Comparison of ENCODE assay signal across 14 cellular contexts in genomic region chr19:1119475-1120217, GRCh38. TPM values are rescaled to one million over a fixed set of nuclear protein-coding genes. Genes with fewer than 3 reads are reported as not detected.
DNase-seq lines count a peak whose midpoint lies in the region; ATAC-seq and TF ChIP-seq lines count a peak whose summit lies in the region.
"Had no signal": no experiment of that assay in that cellular context is flagged by ENCODE, and none has a peak within 500 bp of the region (broad histone marks: within the 10 kb centered on the region; RNA-seq: fewer than 3 reads in every experiment).

No MANE protein-coding gene starts in this region.

- H2BK12ac ChIP-seq in neuronal stem cell (ENCODE audit: low read length) = no peak overlapping the region
- no peak overlapping the region for H2BK12ac ChIP-seq in H9 (ENCODE audit: insufficient read length, low read depth, low read length)

- peak overlapping the region; percentile 46 for H2AK5ac ChIP-seq in neuronal stem cell (ENCODE audit: low read depth, low read length)
- H2AK5ac ChIP-seq in H9 (ENCODE audit: insufficient read length, low read length) = no peak overlapping the region

- ATAC-seq in left cardiac atrium = no peak
- ATAC-seq in heart left ventricle = no peak
- ATAC-seq in RWPE2 (ENCODE audit: low read depth) = no peak
- no peak for ATAC-seq in HG03108 (IDR thresholded peaks at IDR 0.05; ENCODE audit: unreplicated experiment)
- ATAC-seq: GM12878, HCT116 had no signal

- peak overlapping the region; percentile 57 for H3K18ac ChIP-seq in neuronal stem cell (ENCODE audit: low read length)
- no peak overlapping the region for H3K18ac ChIP-seq in H9 (ENCODE audit: insufficient read length, low read depth, low read length)

- 94 to 95% (median 94%) methylated on average over 35 to 50 of the region's 50 CpGs for WGBS in heart left ventricle, 4 donors
- WGBS in neuronal stem cell (ENCODE audit: extremely low coverage in 2 of 2, insufficient read length in 2 of 2, insufficient replicate concordance in 1 of 2), 2 donors = no CpG with 5 or more reads among the region's 50 CpGs
- no CpG with 5 or more reads among the region's 50 CpGs for WGBS in H9 (ENCODE audit: extremely low coverage, insufficient read length, low lambda C conversion rate)

- H3K4me1 Mint-ChIP-seq in H9 = peaks cover 2 to 7% of the 10 kb centered on the region in 2 experiments; a peak in 3 of 4 replicates
- H3K4me1 Mint-ChIP-seq: B cell; CD4-positive, alpha-beta memory T cell; IgD-negative memory B cell had no signal

- H3K9me3 Mint-ChIP-seq in H9 = no peaks in the 10 kb centered on the region; a peak in 1 of 5 replicates
- H3K9me3 Mint-ChIP-seq: CD4-positive, alpha-beta memory T cell; IgD-negative memory B cell had no signal

- no peaks in the 10 kb centered on the region for H4K20me1 ChIP-seq in H9 (ENCODE audit: control insufficient read depth, insufficient read depth, insufficient read length)

- no peak overlapping the region for H2BK15ac ChIP-seq in neuronal stem cell (ENCODE audit: low read length)
- H2BK15ac ChIP-seq in H9 (ENCODE audit: low read depth, low read length) = no peak overlapping the region

- no peak for TF ChIP-seq POLR2A in heart left ventricle (IDR thresholded peaks at IDR 0.05)

- peaks cover 14 to 42% (median 24%) of the 10 kb centered on the region in 3 experiments; a peak in 6 of 7 replicates for H3K36me3 Mint-ChIP-seq in H9 (ENCODE audit: insufficient read depth in 1 of 3, low read depth in 3 of 3)

- DNase-seq in left cardiac atrium (peak; percentile 25), heart left ventricle (no peak), RWPE2 (ENCODE audit: low spot score) (peak; percentile 63), neuronal stem cell (ENCODE audit: low spot score) (no peak), Kasumi-1 (lab: John Stamatoyannopoulos, UW) (no peak), H9 (no peak)
- DNase-seq: CD4-positive, alpha-beta memory T cell; DMS79 had no signal

- H4K91ac ChIP-seq in neuronal stem cell (ENCODE audit: low read depth, low read length, poor library complexity) (no peak overlapping the region), H9 (ENCODE audit: insufficient read length, low read depth, low read length) (no peak overlapping the region)

- H3K4me3 Mint-ChIP-seq in H9 = no peak overlapping the region
- H3K4me3 Mint-ChIP-seq: B cell; CD4-positive, alpha-beta memory T cell; IgD-negative memory B cell had no signal

- H2AFZ ChIP-seq in neuronal stem cell (ENCODE audit: low read length) (no peak overlapping the region), H9 (ENCODE audit: low read length) (no peak overlapping the region)

- H3K27me3 ChIP-seq in heart left ventricle (no peaks in the 10 kb centered on the region), RWPE2 (ENCODE audit: insufficient read depth, poor library complexity, severe bottlenecking) (no peaks in the 10 kb centered on the region), neuronal stem cell (ENCODE audit: control insufficient read depth in 3 of 3, insufficient read depth in 3 of 3, low read depth in 1 of 3, low read length in 3 of 3) (no peaks in the 10 kb centered on the region), H9 (ENCODE audit: insufficient read depth, low read length) (no peaks in the 10 kb centered on the region)

- H3K36me3 ChIP-seq in heart left ventricle (peaks cover 4 to 100% (median 94%) of the 10 kb centered on the region in 9 donors), RWPE2 (ENCODE audit: low read depth) (peaks cover 91% of the 10 kb centered on the region), neuronal stem cell (replicated peaks in 1 of 2; ENCODE audit: control insufficient read depth in 2 of 2, insufficient read depth in 2 of 2, low read length in 2 of 2) (peaks cover 22 to 83% of the 10 kb centered on the region in 2 donors)

- H3K23me2 ChIP-seq in H9 (ENCODE audit: insufficient read length, low read depth, low read length, poor library complexity, severe bottlenecking) = no peaks in the 10 kb centered on the region

- H2BK5ac ChIP-seq in neuronal stem cell (ENCODE audit: low read length) (no peak overlapping the region), H9 (ENCODE audit: insufficient read length, low read length) (no peak overlapping the region)

- H2BK20ac ChIP-seq in H9 (ENCODE audit: low read depth, low read length, poor library complexity, severe bottlenecking) = no peak overlapping the region

- H3K9me3 ChIP-seq in heart left ventricle (no peaks in the 10 kb centered on the region), RWPE2 (ENCODE audit: severe bottlenecking) (no peaks in the 10 kb centered on the region), neuronal stem cell (replicated peaks in 1 of 2; ENCODE audit: control insufficient read depth in 2 of 2, insufficient read depth in 1 of 2, low read depth in 1 of 2, low read length in 2 of 2) (no peaks in the 10 kb centered on the region), H9 (ENCODE audit: control insufficient read depth, low read depth, low read length) (no peaks in the 10 kb centered on the region)

- H3K4me1 ChIP-seq in heart left ventricle (peaks cover 0 to 1% (median 0%) of the 10 kb centered on the region in 12 donors), RWPE2 (ENCODE audit: insufficient read depth, poor library complexity, severe bottlenecking) (no peaks in the 10 kb centered on the region), neuronal stem cell (ENCODE audit: control insufficient read depth in 2 of 2, insufficient read depth in 1 of 2, low read depth in 1 of 2, low read length in 2 of 2) (no peaks in the 10 kb centered on the region), H9 (ENCODE audit: insufficient read depth, low read length) (no peaks in the 10 kb centered on the region)

- H3K56ac ChIP-seq in H9 (ENCODE audit: insufficient read length, low read depth, low read length) = no peak overlapping the region

- H2BK120ac ChIP-seq in neuronal stem cell (ENCODE audit: low read depth, low read length) = no peak overlapping the region
- no peak overlapping the region for H2BK120ac ChIP-seq in H9 (ENCODE audit: low read depth, low read length, poor library complexity, severe bottlenecking)

- TF ChIP-seq CTCF in heart left ventricle (IDR thresholded peaks at IDR 0.05) (no peak), RWPE2 (IDR thresholded peaks at IDR 0.05; ENCODE audit: poor library complexity, severe bottlenecking) (no peak), H9 (conservative IDR thresholded peaks at IDR 0.05) (no peak)

- H3K27me3 Mint-ChIP-seq in H9 (ENCODE audit: low read depth) = no peaks in the 10 kb centered on the region
- H3K27me3 Mint-ChIP-seq: B cell; CD4-positive, alpha-beta memory T cell; IgD-negative memory B cell had no signal

- H3K23ac ChIP-seq in neuronal stem cell (ENCODE audit: low read depth, low read length, poor library complexity) (no peak overlapping the region), H9 (ENCODE audit: insufficient read length, low read depth, low read length) (no peak overlapping the region)

- H3K27ac Mint-ChIP-seq in H9 = no peak overlapping the region
- H3K27ac Mint-ChIP-seq: IgD-negative memory B cell had no signal

- intact Hi-C loops in left cardiac atrium (cut with DNase I) (loop anchor here (5.0 kb wide), 2 partner anchors 63 to 73 kb away; no protein-coding TSS in a partner anchor), heart left ventricle (cut with DNase I) (loop anchor here in 1 of 10 donors (5.0 kb wide), 1 partner anchor 53 kb away; the partner anchor contains the start of gene SBNO2)

- no peaks in the 10 kb centered on the region for H3K79me2 ChIP-seq in H9 (ENCODE audit: insufficient read depth, low read length)

- H3K4ac ChIP-seq in neuronal stem cell (ENCODE audit: low read length) (no peak overlapping the region), H9 (ENCODE audit: low read depth, low read length) (no peak overlapping the region)

- no peak overlapping the region for H3K27ac ChIP-seq in heart left ventricle
- no peak overlapping the region for H3K27ac ChIP-seq in RWPE2 (ENCODE audit: poor library complexity, severe bottlenecking)
- no peak overlapping the region for H3K27ac ChIP-seq in neuronal stem cell (replicated peaks; ENCODE audit: low read length)
- no peak overlapping the region for H3K27ac ChIP-seq in H9 (ENCODE audit: insufficient read length, low read depth, low read length)
- H3K27ac ChIP-seq: C4-2B had no signal

- H3T11ph ChIP-seq in H9 (ENCODE audit: low read length) = no peak overlapping the region

- peak overlapping the region; percentile 82 for H3K14ac ChIP-seq in neuronal stem cell (ENCODE audit: low read length)
- H3K14ac ChIP-seq in H9 (ENCODE audit: insufficient read depth, low read length) = no peak overlapping the region

- H4K8ac ChIP-seq in neuronal stem cell (ENCODE audit: low read depth, low read length) (no peak overlapping the region), H9 (replicated peaks; ENCODE audit: insufficient read length, low read depth, low read length) (no peak overlapping the region)

- no peak overlapping the region for H3K9ac ChIP-seq in neuronal stem cell (ENCODE audit: low read depth, low read length, poor library complexity)
- no peak overlapping the region for H3K9ac ChIP-seq in H9 (ENCODE audit: extremely low read depth, insufficient read length, low read length)

- H3K4me2 ChIP-seq in neuronal stem cell (ENCODE audit: insufficient read depth, low read length, poor library complexity, severe bottlenecking) = no peak overlapping the region
- H3K4me2 ChIP-seq in H9 (ENCODE audit: insufficient read depth, insufficient read length, low read length) = no peak overlapping the region

- H3K79me1 ChIP-seq in neuronal stem cell (ENCODE audit: low read depth, low read length) (peaks cover 4% of the 10 kb centered on the region), H9 (ENCODE audit: insufficient read depth, low read depth, low read length, poor library complexity, severe bottlenecking) (no peaks in the 10 kb centered on the region)

- H3K4me3 ChIP-seq in heart left ventricle (no peak overlapping the region), RWPE2 (ENCODE audit: severe bottlenecking) (no peak overlapping the region), neuronal stem cell (ENCODE audit: low read length in 2 of 2) (no peak overlapping the region)
- H3K4me3 ChIP-seq: GM12878 had no signal

- no peak overlapping the region for H4K5ac ChIP-seq in H9 (ENCODE audit: insufficient read length, low read depth, low read length)

RNA-seq across cellular contexts. Expression of gene GPX4, which starts 15.9 kb away (rescaled TPM):
- total RNA-seq in left cardiac atrium (100 to 1,000 TPM; 378 to 432 TPM), heart left ventricle (100 to 1,000 TPM; 251 to 590 (median 289) TPM), H9 (2021) (355 and 363 TPM in 2 replicates)
- 100 to 1,000 TPM; 377 to 558 TPM for polyA plus RNA-seq in heart left ventricle
- 755 TPM for polyA plus RNA-seq in neuronal stem cell (2013, experiment 1 of 2)
- polyA plus RNA-seq in neuronal stem cell (2013, experiment 2 of 2) = 706 TPM

RNA-seq across cellular contexts. Expression of gene POLR2E, which starts 24.5 kb away (rescaled TPM):
- total RNA-seq in left cardiac atrium (100 to 1,000 TPM; 142 to 143 TPM), heart left ventricle (100 to 1,000 TPM; 116 to 220 (median 139) TPM), H9 (2021) (261 and 272 TPM in 2 replicates)
- polyA plus RNA-seq in heart left ventricle = 100 to 1,000 TPM; 161 to 209 TPM
- 201 TPM for polyA plus RNA-seq in neuronal stem cell (2013, experiment 1 of 2)
- polyA plus RNA-seq in neuronal stem cell (2013, experiment 2 of 2) = 197 TPM

RNA-seq across cellular contexts. Expression of gene ARHGAP45, which starts 52.7 kb away (rescaled TPM):
- total RNA-seq in left cardiac atrium (10 to 100 TPM; 10.6 to 12.6 TPM), heart left ventricle (10 to 100 TPM in 3 of 9 donors, 1 to 10 TPM in 6; 1.6 to 38.2 (median 5.1) TPM), H9 (2021) (35.0 and 39.8 TPM in 2 replicates)
- polyA plus RNA-seq in heart left ventricle = 1 to 10 TPM; 4.1 to 4.7 TPM
- 6.9 TPM for polyA plus RNA-seq in neuronal stem cell (2013, experiment 1 of 2)
- polyA plus RNA-seq in neuronal stem cell (2013, experiment 2 of 2) = 7.4 TPM

RNA-seq across cellular contexts. Expression of gene SBNO2, which starts 54.4 kb away (rescaled TPM):
- total RNA-seq in left cardiac atrium (10 to 100 TPM; 27.2 to 64.2 TPM), heart left ventricle (10 to 100 TPM in 8 of 9 donors, 1 to 10 TPM in 1; 9.9 to 78.9 (median 20.0) TPM), H9 (2021) (41.3 and 46.3 TPM in 2 replicates)
- polyA plus RNA-seq in heart left ventricle = 10 to 100 TPM; 10.1 to 18.7 TPM
- polyA plus RNA-seq in neuronal stem cell (2013, experiment 1 of 2) = 13.3 TPM
- polyA plus RNA-seq in neuronal stem cell (2013, experiment 2 of 2) = 13.9 TPM

Comparison
In these comparisons a context has a peak if more than half of its experiments do, and no peak if none do; other contexts are left out.
1. DNase-seq: peak in left cardiac atrium (single experiment) and RWPE2 (single experiment); none in heart left ventricle (0 of 5), neuronal stem cell (single experiment), Kasumi-1 (0 of 2) and H9 (single experiment).